1 cellular context compared by ENCODE assay signal in the genomic region with DNA sequence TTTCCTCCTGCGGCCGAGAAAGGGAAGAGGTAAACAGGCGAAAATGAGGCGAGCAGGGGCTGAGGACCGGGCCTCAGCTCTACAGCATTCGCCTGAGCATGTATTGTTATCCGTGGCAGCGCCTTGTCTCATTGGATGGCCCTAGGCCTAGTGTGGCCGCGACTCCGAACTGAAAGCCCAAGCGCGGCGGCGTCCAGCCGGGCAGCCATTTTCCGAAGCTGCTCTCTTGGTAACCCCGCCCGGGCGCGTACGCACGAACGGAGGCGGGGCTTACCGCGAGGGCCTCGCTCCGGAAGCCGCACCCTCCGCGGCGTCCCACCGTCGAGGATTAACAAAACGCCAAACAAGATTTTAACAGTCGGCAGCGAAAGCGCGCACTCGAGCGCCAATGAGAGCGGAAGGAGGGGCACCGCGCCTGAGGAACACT.
TF ChIP-seq lines count a peak whose summit lies in the region.

No MANE protein-coding gene starts in this region.

TF ChIP-seq in H1, 55 proteins besides CTCF, POLR2A, EP300 and RAD21:
- TF ChIP-seq TAF7 (optimal IDR thresholded peaks at IDR 0.05; ENCODE audit: borderline replicate concordance, low read depth, low read length), result peak; percentile 90
- TF ChIP-seq JUND (IDR thresholded peaks at IDR 0.05; ENCODE audit: low read length), result no peak
- TF ChIP-seq TBP (IDR thresholded peaks at IDR 0.05; ENCODE audit: low read depth, low read length), result peak; percentile 85
- TF ChIP-seq POLR2AphosphoS5 (IDR thresholded peaks at IDR 0.05; ENCODE audit: low read depth, low read length), result peak; percentile 91
- TF ChIP-seq BCL11A (IDR thresholded peaks at IDR 0.05; ENCODE audit: low read depth in 2 of 2, low read length in 2 of 2), result no peak
- peak; percentile 58; the same call in 1 of the 2 replicates for TF ChIP-seq KDM5A (IDR thresholded peaks at IDR 0.05; ENCODE audit: low read length)
- peak; percentile 93 for TF ChIP-seq PHF8 (conservative IDR thresholded peaks at IDR 0.05; ENCODE audit: low read depth, low read length)
- no peak for TF ChIP-seq SRF (IDR thresholded peaks at IDR 0.05; ENCODE audit: low read depth, low read length)
- peak; percentile 41; the same call in 1 of the 2 replicates for TF ChIP-seq CREB1 (IDR thresholded peaks at IDR 0.05)
- peak; percentile 96 for TF ChIP-seq TAF1 (IDR thresholded peaks at IDR 0.05; ENCODE audit: low read depth, low read length)
- peak; percentile 97 for TF ChIP-seq YY1 (IDR thresholded peaks at IDR 0.05; ENCODE audit: low read depth, low read length)
- peak; percentile 57 for TF ChIP-seq ASH2L (IDR thresholded peaks at IDR 0.05; ENCODE audit: low read length)
- TF ChIP-seq GTF2F1 (IDR thresholded peaks at IDR 0.05; ENCODE audit: borderline replicate concordance, low read depth, low read length), result peak; percentile 64
- TF ChIP-seq, protein P1, sequence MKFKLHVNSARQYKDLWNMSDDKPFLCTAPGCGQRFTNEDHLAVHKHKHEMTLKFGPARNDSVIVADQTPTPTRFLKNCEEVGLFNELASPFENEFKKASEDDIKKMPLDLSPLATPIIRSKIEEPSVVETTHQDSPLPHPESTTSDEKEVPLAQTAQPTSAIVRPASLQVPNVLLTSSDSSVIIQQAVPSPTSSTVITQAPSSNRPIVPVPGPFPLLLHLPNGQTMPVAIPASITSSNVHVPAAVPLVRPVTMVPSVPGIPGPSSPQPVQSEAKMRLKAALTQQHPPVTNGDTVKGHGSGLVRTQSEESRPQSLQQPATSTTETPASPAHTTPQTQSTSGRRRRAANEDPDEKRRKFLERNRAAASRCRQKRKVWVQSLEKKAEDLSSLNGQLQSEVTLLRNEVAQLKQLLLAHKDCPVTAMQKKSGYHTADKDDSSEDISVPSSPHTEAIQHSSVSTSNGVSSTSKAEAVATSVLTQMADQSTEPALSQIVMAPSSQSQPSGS (IDR thresholded peaks at IDR 0.05; ENCODE audit: low read length), result no peak
- no peak for TF ChIP-seq JUN (IDR thresholded peaks at IDR 0.05; ENCODE audit: low read depth, low read length)
- TF ChIP-seq RXRA (IDR thresholded peaks at IDR 0.05; ENCODE audit: insufficient read depth, low read depth, low read length), result no peak
